11 cellular contexts compared by ENCODE assay signal in genomic region chr2:230447455-230448451, GRCh38. TPM values are rescaled to one million over a fixed set of nuclear protein-coding genes. Genes with fewer than 3 reads are reported as not detected.
DNase-seq lines count a peak whose midpoint lies in the region; ATAC-seq and TF ChIP-seq lines count a peak whose summit lies in the region.
"Had no signal": no experiment of that assay in that cellular context is flagged by ENCODE, and none has a peak within 500 bp of the region (broad histone marks: within the 10 kb centered on the region; RNA-seq: fewer than 3 reads in every experiment).

No MANE protein-coding gene starts in this region.

- H3K4me3 Mint-ChIP-seq in activated T-helper 17 cell treated with anti-CD3 and anti-CD28 coated beads, Interleukin-2, amount 50 U/mL, for 72 hours: peak overlapping the region; percentile 68
- H3K4me3 Mint-ChIP-seq: neural progenitor cell had no signal

- H3K4me1 ChIP-seq in BLaER1 treated with 17β-estradiol and CSF1 and Interleukin-3, amounts not matched to agents 10 nM and 100 nM: peaks cover 16 to 72% (median 36%) of the 10 kb centered on the region in 10 experiments
- H3K4me1 ChIP-seq: neural progenitor cell, uterus had no signal

- H3K36me3 Mint-ChIP-seq in activated T-helper 17 cell treated with anti-CD3 and anti-CD28 coated beads, Interleukin-2, amount 50 U/mL, for 72 hours (ENCODE audit: low read depth): peaks cover 100% of the 10 kb centered on the region
- H3K36me3 Mint-ChIP-seq: neural progenitor cell had no signal

- peaks cover 0 to 6% (median 0%) of the 10 kb centered on the region in 11 experiments; a peak in 2 of 22 replicates for H4K20me1 ChIP-seq in BLaER1 treated with 17β-estradiol and CSF1 and Interleukin-3, amounts not matched to agents 10 nM and 100 nM

- TF ChIP-seq POLR2A in erythroblast (IDR thresholded peaks at IDR 0.05; ENCODE audit: low read length): no peak

- H3K4me2 ChIP-seq in BLaER1 treated with 17β-estradiol and CSF1 and Interleukin-3, amounts not matched to agents 10 nM and 100 nM: peak overlapping the region; percentile 35 to 83 (median 72)
- H3K4me2 ChIP-seq: neural progenitor cell had no signal

- H3K9ac ChIP-seq in BLaER1 treated with 17β-estradiol and CSF1 and Interleukin-3, amounts not matched to agents 10 nM and 100 nM: peak overlapping the region in 4 of 11 experiments; percentile 4 to 52 (median 30); a peak in 8 of 22 replicates
- H3K9ac ChIP-seq: neural progenitor cell had no signal

- peak; percentile 66 for ATAC-seq in GM19328 (IDR thresholded peaks at IDR 0.05; ENCODE audit: unreplicated experiment)
- peak; percentile 73 for ATAC-seq in HG03103 (IDR thresholded peaks at IDR 0.05; ENCODE audit: low read depth, unreplicated experiment)
- peak; percentile 91 for ATAC-seq in activated T-helper 17 cell treated with anti-CD3 and anti-CD28 coated beads, Interleukin-2, amount 50 U/mL, for 72 hours (replicated peaks)

- H3K27ac Mint-ChIP-seq in activated T-helper 17 cell treated with anti-CD3 and anti-CD28 coated beads, Interleukin-2, amount 50 U/mL, for 72 hours: peak overlapping the region; percentile 87
- H3K27ac Mint-ChIP-seq: neural progenitor cell had no signal

- DNase-seq in NCI-H1092 treated with DMSO at 0.1 percent for 48 hours (lab: John Stamatoyannopoulos, UW): no peak
- no peak for DNase-seq in NCI-H2227 treated with DMSO at 0.1 percent for 48 hours (lab: John Stamatoyannopoulos, UW)
- DNase-seq in GOT3 (lab: John Stamatoyannopoulos, UW): no peak
- no peak for DNase-seq in erythroblast (lab: John Stamatoyannopoulos, UW)
- DNase-seq: DND-41, uterus had no signal

- peak overlapping the region in 2 of 10 experiments; percentile 5 to 22; a peak in 3 of 20 replicates for H3K4me3 ChIP-seq in BLaER1 treated with 17β-estradiol and CSF1 and Interleukin-3, amounts not matched to agents 10 nM and 100 nM
- H3K4me3 ChIP-seq: neural progenitor cell, uterus had no signal

- peaks cover 87 to 99% (median 95%) of the 10 kb centered on the region in 11 experiments for H3K36me3 ChIP-seq in BLaER1 treated with 17β-estradiol and CSF1 and Interleukin-3, amounts not matched to agents 10 nM and 100 nM
- H3K36me3 ChIP-seq: neural progenitor cell, uterus had no signal

- no peaks in the 10 kb centered on the region for H3K27me3 ChIP-seq in BLaER1 treated with 17β-estradiol and CSF1 and Interleukin-3, amounts not matched to agents 10 nM and 100 nM
- H3K27me3 ChIP-seq: neural progenitor cell, uterus had no signal

- H3K9me3 Mint-ChIP-seq in activated T-helper 17 cell treated with anti-CD3 and anti-CD28 coated beads, Interleukin-2, amount 50 U/mL, for 72 hours: peaks cover 3% of the 10 kb centered on the region
- H3K9me3 Mint-ChIP-seq: neural progenitor cell had no signal

- peaks cover 53% of the 10 kb centered on the region for H3K4me1 Mint-ChIP-seq in activated T-helper 17 cell treated with anti-CD3 and anti-CD28 coated beads, Interleukin-2, amount 50 U/mL, for 72 hours
- H3K4me1 Mint-ChIP-seq: neural progenitor cell had no signal

- no peaks in the 10 kb centered on the region for H3K27me3 Mint-ChIP-seq in activated T-helper 17 cell treated with anti-CD3 and anti-CD28 coated beads, Interleukin-2, amount 50 U/mL, for 72 hours

- peaks cover 2 to 53% (median 13%) of the 10 kb centered on the region in 11 experiments; a peak in 20 of 22 replicates for H3K9me3 ChIP-seq in BLaER1 treated with 17β-estradiol and CSF1 and Interleukin-3, amounts not matched to agents 10 nM and 100 nM (replicated peaks in 1 of 11)
- H3K9me3 ChIP-seq: uterus had no signal

- peak overlapping the region in 10 of 11 experiments; percentile 25 to 83 (median 66); a peak in 19 of 22 replicates for H3K27ac ChIP-seq in BLaER1 treated with 17β-estradiol and CSF1 and Interleukin-3, amounts not matched to agents 10 nM and 100 nM
- H3K27ac ChIP-seq: neural progenitor cell, uterus had no signal

RNA-seq across cellular contexts. Expression of gene SP100, which starts 31.8 kb away (rescaled TPM):
- 100 to 1,000 TPM; 131 to 175 TPM for total RNA-seq in activated T-helper 17 cell treated with anti-CD3 and anti-CD28 coated beads, Interleukin-2, amount 50 U/mL, for 72 hours
